11 cellular contexts compared by ENCODE assay signal in the genomic region with DNA sequence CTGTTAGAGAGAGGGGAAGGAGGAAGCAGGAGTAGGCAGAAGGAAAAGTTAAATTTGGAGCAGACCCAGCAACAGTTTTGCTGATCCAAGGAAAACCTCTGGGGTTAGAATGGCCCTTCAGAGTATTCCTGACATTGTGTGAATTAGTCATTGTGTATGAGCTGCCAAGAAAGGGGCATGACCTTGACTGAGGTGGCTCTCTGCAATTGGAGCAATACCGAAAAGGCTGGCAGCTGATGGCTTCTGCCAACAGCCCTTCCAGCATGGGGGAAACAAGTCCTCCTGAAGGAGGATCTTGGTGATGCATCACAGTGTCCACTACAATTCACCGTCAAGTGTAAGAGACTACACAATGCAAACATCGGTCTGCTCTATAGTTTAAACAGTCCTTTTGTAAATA. TPM values are rescaled to one million over a fixed set of nuclear protein-coding genes. Genes with fewer than 3 reads are reported as not detected.
A peak's percentile ranks its signal among the peaks of the same experiment; 100 is the strongest.
DNase-seq lines count a peak whose midpoint lies in the region; ATAC-seq, FAIRE-seq and TF ChIP-seq lines count a peak whose summit lies in the region.
"Had no signal": no experiment of that assay in that cellular context is flagged by ENCODE, and none has a peak within 500 bp of the region (broad histone marks: within the 10 kb centered on the region; RNA-seq: fewer than 3 reads in every experiment).

No MANE protein-coding gene starts in this region.

- no peaks in the 10 kb centered on the region for H3K4me1 Mint-ChIP-seq in CD4-positive, alpha-beta T cell (ENCODE audit: low read depth)

- ATAC-seq in K562 (peak; percentile 16; the same call in 2 of the 3 replicates), left lobe of liver (peak; percentile 76), HG02610 (IDR thresholded peaks at IDR 0.05; ENCODE audit: unreplicated experiment) (no peak)
- no peak for ATAC-seq in CD4-positive, alpha-beta T cell (ENCODE audit: poor library complexity)

- H3K9me3 ChIP-seq in K562 (replicated peaks; ENCODE audit: control insufficient read depth, insufficient read depth, low read depth, low read length), result no peaks in the 10 kb centered on the region
- H3K9me3 ChIP-seq in CD4-positive, alpha-beta T cell (ENCODE audit: control insufficient read depth, low read length), result no peaks in the 10 kb centered on the region

- H3K27me3 ChIP-seq in K562 (ENCODE audit: control insufficient read depth in 2 of 2, insufficient read depth in 2 of 2, low read length in 2 of 2), result peaks cover 0 to under 1% of the 10 kb centered on the region in 2 experiments; a peak in 1 of 5 replicates
- no peaks in the 10 kb centered on the region for H3K27me3 ChIP-seq in CD4-positive, alpha-beta T cell (ENCODE audit: control insufficient read depth, insufficient read depth, low read length)

- no peak for TF ChIP-seq EP300 in K562 (IDR thresholded peaks at IDR 0.05; ENCODE audit: low read length)

- H3K4me3 Mint-ChIP-seq in CD4-positive, alpha-beta T cell, result no peak overlapping the region

- intact Hi-C loops in K562 (cut with micrococcal nuclease), result no loop called here
- intact Hi-C loops in CD4-positive, alpha-beta T cell (cut with DNase I, micrococcal nuclease), result no loop called here

- BruUV-seq in K562 (replicated peaks; lab: Mats Ljungman, UMichigan), result no TSS peak

- in situ Hi-C loops in K562 (cut with MboI), result no loop called here

- no peak overlapping the region for H3K4me3 ChIP-seq in K562

- no peak overlapping the region for H3K9ac ChIP-seq in K562 (ENCODE audit: insufficient read depth in 1 of 2, low read depth in 2 of 2, low read length in 2 of 2)

- CTCF ChIA-PET in K562 (lab: Yijun Ruan, JAX; ENCODE audit: low intra/inter-chr PET ratio), result no interaction called here
- CTCF ChIA-PET in CD4-positive, alpha-beta T cell (lab: Charles Lee), result no interaction called here

- no peaks in the 10 kb centered on the region for H3K36me3 Mint-ChIP-seq in CD4-positive, alpha-beta T cell (ENCODE audit: low read depth)

- peak; percentile 99 for DNase-seq in LHCN-M2 (ENCODE audit: low read depth)
- DNase-seq in K562 (ENCODE audit: extremely low read depth in 1 of 4, low spot score in 3 of 4), result no peak
- no peak for DNase-seq in left lobe of liver (ENCODE audit: low spot score)
- no peak for DNase-seq in AML-193 (lab: John Stamatoyannopoulos, UW)
- no peak for DNase-seq in CD4-positive, alpha-beta T cell
- DNase-seq in 8988T, result no peak
- DNase-seq: activated effector memory CD4-positive, alpha-beta T cell treated with Interleukin-2 at 50 U/mL for 16 hours; NCI-H2171; posterior cingulate gyrus had no signal

- peak overlapping the region; percentile 41 for H2AFZ ChIP-seq in K562 (ENCODE audit: low read depth, low read length)

- H3K9me3 Mint-ChIP-seq in CD4-positive, alpha-beta T cell, result no peaks in the 10 kb centered on the region

- no peak for TF ChIP-seq POLR2A in K562 (conservative IDR thresholded peaks at IDR 0.05)

- no peaks in the 10 kb centered on the region for H3K9me1 ChIP-seq in K562 (ENCODE audit: control insufficient read depth, insufficient read depth, low read length)

- TF ChIP-seq RAD21 in K562 (CRISPR knock-in tag; conservative IDR thresholded peaks at IDR 0.05 in 1 of 2, IDR thresholded peaks at IDR 0.05 in 1 of 2), result no peak

- H3K27me3 Mint-ChIP-seq in CD4-positive, alpha-beta T cell, result peaks cover 2% of the 10 kb centered on the region

- 0 out of 5 replicates have a peak, but pooled peaks cover 0 to 4% of the 10 kb centered on the region in 2 experiments for H3K4me1 ChIP-seq in K562 (replicated peaks in 1 of 2; ENCODE audit: control insufficient read depth in 2 of 2, insufficient read depth in 2 of 2, low read length in 2 of 2)

- no peaks in the 10 kb centered on the region for H3K79me2 ChIP-seq in K562 (ENCODE audit: control insufficient read depth, insufficient read depth, low read length)

- FAIRE-seq in K562 (lab: Jason Lieb, UNC), result no peak

- 47% methylated on average over 3 of the region's 3 CpGs for WGBS in K562 (ENCODE audit: insufficient coverage, low coverage, missing lambda C conversion rate)

- TF ChIP-seq CTCF in C4-2B (conservative IDR thresholded peaks at IDR 0.05), result no peak
- no peak for TF ChIP-seq CTCF in K562 (IDR thresholded peaks at IDR 0.05 in 2 of 3, conservative IDR thresholded peaks at IDR 0.05 in 1 of 3; ENCODE audit: insufficient read depth in 2 of 3, low read depth in 1 of 3, low read length in 3 of 3)
- TF ChIP-seq CTCF in CD4-positive, alpha-beta T cell (IDR thresholded peaks at IDR 0.05), result no peak

- no peaks in the 10 kb centered on the region for H4K20me1 ChIP-seq in K562 (replicated peaks; ENCODE audit: control insufficient read depth, insufficient read depth, low read length)

- H3K27ac ChIP-seq in C4-2B, result peak overlapping the region; percentile 18; the same call in 1 of the 2 replicates
- H3K27ac ChIP-seq in K562 (ENCODE audit: extremely low read depth, low read depth, low read length), result no peak overlapping the region
- H3K27ac ChIP-seq in CD4-positive, alpha-beta T cell (ENCODE audit: low read depth, low read length), result no peak overlapping the region

- no peak overlapping the region for H3K27ac Mint-ChIP-seq in CD4-positive, alpha-beta T cell

- POLR2A ChIA-PET in K562 (lab: Yijun Ruan, JAX), result no interaction called here
- POLR2A ChIA-PET in CD4-positive, alpha-beta T cell (lab: Charles Lee), result no interaction called here

- no peaks in the 10 kb centered on the region for H3K36me3 ChIP-seq in K562 (ENCODE audit: control insufficient read depth, insufficient read depth, low read length)

- H3K4me2 ChIP-seq in K562 (ENCODE audit: insufficient read depth, low read length), result no peak overlapping the region

TF ChIP-seq in K562, 482 proteins besides CTCF, POLR2A, EP300 and RAD21:
- TF ChIP-seq C11orf30 (IDR thresholded peaks at IDR 0.05; ENCODE audit: low read depth) (peak; percentile 36; the same call in 1 of the 2 replicates), ZNF316 (IDR thresholded peaks at IDR 0.05) (0 out of 2 replicates have a peak, but pooled peaks have one; percentile 35)
- TF ChIP-seq, protein P1, sequence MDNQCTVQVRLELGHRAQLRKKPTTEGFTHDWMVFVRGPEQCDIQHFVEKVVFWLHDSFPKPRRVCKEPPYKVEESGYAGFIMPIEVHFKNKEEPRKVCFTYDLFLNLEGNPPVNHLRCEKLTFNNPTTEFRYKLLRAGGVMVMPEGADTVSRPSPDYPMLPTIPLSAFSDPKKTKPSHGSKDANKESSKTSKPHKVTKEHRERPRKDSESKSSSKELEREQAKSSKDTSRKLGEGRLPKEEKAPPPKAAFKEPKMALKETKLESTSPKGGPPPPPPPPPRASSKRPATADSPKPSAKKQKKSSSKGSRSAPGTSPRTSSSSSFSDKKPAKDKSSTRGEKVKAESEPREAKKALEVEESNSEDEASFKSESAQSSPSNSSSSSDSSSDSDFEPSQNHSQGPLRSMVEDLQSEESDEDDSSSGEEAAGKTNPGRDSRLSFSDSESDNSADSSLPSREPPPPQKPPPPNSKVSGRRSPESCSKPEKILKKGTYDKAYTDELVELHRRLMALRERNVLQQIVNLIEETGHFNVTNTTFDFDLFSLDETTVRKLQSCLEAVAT (IDR thresholded peaks at IDR 0.05), result no peak

RNA-seq across cellular contexts. Expression of a gene that starts 20.6 kb away (rescaled TPM):
- total RNA-seq in LHCN-M2 (2014; rRNA removed) (22.5 and 26.9 TPM in 2 replicates), K562 (2014; rRNA removed) (4.1 and 5.9 TPM in 2 replicates), K562 (2014; rRNA removed; fragmentation: Illumina TruSeq; extraction: Trizol) (9.6 and 9.9 TPM in 2 replicates), K562 (2015; rRNA removed; fragmentation: Illumina TruSeq; extraction: Trizol) (8.5 and 8.7 TPM in 2 replicates), K562 (2021) (12.9 and 13.9 TPM in 2 replicates), left lobe of liver (19.6 TPM)
- 13.4 TPM for polyA plus RNA-seq in LHCN-M2 (2012)
- 10.9 and 28.5 TPM in 2 replicates for total RNA-seq in K562 (2011; cell fraction: chromatin; rRNA removed; ENCODE audit: low replicate concordance)
- total RNA-seq in K562 (2011; cell fraction: nucleolus; rRNA removed), result 10.0 and 12.2 TPM in 2 replicates
- total RNA-seq in K562 (2011; cell fraction: nucleoplasm; rRNA removed), result 19.1 and 41.4 TPM in 2 replicates
- polyA plus RNA-seq in K562 (2011; rRNA removed) (5.6 and 8.3 TPM in 2 replicates), K562 (2014; fragmentation: Illumina TruSeq; extraction: Trizol) (10.2 and 10.9 TPM in 2 replicates), K562 (2014; fragmentation: Nextera tagmentation; extraction: Ambion mirVana) (1 to 10 TPM; 3.2 to 4.4 TPM), K562 (2014; rRNA removed) (6.6 and 8.1 TPM in 2 replicates)
- polyA plus RNA-seq in K562 (2011; cell fraction: cytosol; rRNA removed), result 2.0 and 2.8 TPM in 2 replicates
- 10.4 and 11.6 TPM in 2 replicates for polyA plus RNA-seq in K562 (2011; cell fraction: nucleus; rRNA removed)
- 8.4 and 12.5 TPM in 2 replicates for polyA plus RNA-seq in K562 (2012)
- polyA minus RNA-seq in K562 (2011; rRNA and poly(A)+ RNA removed), result 7.6 and 9.3 TPM in 2 replicates
- 4.5 and 6.2 TPM in 2 replicates for polyA minus RNA-seq in K562 (2011; cell fraction: cytosol; rRNA and poly(A)+ RNA removed)
- polyA minus RNA-seq in K562 (2011; cell fraction: nucleus; rRNA and poly(A)+ RNA removed), result 29.4 and 36.2 TPM in 2 replicates
- total RNA-seq in CD4-positive, alpha-beta T cell, result 1 to 10 TPM; 8.6 to 9.3 TPM

Comparison
In these comparisons a context has a peak if more than half of its experiments do, and no peak if none do; other contexts are left out.
1. ATAC-seq: peak in K562 (single experiment) and left lobe of liver (single experiment); none in HG02610 (single experiment) and CD4-positive, alpha-beta T cell (single experiment).